Comparison of ENCODE assay signal across 9 cellular contexts in the genomic region with DNA sequence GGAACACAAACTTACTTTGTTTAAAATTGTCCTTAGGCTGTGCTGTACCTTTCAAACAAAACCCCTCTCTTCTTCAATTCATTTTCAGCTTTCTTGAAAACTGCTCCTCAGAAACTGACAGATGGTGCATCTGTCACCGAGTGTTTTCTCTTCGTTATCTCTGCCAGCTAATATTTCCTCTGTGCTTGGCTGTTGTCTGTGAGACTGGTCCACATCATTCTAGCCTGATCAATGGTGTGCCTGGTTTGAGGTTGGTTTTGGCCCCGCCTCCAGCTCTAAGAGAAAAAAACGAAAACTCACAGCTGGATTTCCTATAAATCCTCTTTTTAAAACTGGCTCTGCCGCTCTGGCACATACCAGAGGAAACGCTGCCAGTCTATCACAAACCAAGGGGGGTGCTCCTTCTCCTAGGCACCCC.
DNase-seq lines count a peak whose midpoint lies in the region; ATAC-seq, FAIRE-seq and TF ChIP-seq lines count a peak whose summit lies in the region.
"Had no signal": no experiment of that assay in that cellular context is flagged by ENCODE, and none has a peak within 500 bp of the region (broad histone marks: within the 10 kb centered on the region; RNA-seq: fewer than 3 reads in every experiment).

No MANE protein-coding gene starts in this region.

- H3K27me3 Mint-ChIP-seq in osteocyte (ENCODE audit: unreplicated experiment): no peaks in the 10 kb centered on the region

- peak; percentile 73 for FAIRE-seq in GM18507 (lab: Jason Lieb, UNC)

- peak overlapping the region; percentile 9 for H3K4me3 ChIP-seq in astrocyte of the cerebellum (ENCODE audit: low read depth, low read length)
- H3K4me3 ChIP-seq: cardiac muscle cell had no signal

- no peaks in the 10 kb centered on the region for H3K9me3 Mint-ChIP-seq in osteocyte (ENCODE audit: unreplicated experiment)

- peaks cover 66% of the 10 kb centered on the region for H3K4me1 Mint-ChIP-seq in osteocyte (ENCODE audit: unreplicated experiment)

- peak; percentile 44 for ATAC-seq in HG02938 (IDR thresholded peaks at IDR 0.05; ENCODE audit: unreplicated experiment)
- ATAC-seq in HG03095 (IDR thresholded peaks at IDR 0.05; ENCODE audit: unreplicated experiment): no peak

- peak overlapping the region; percentile 91 for H3K27ac Mint-ChIP-seq in osteocyte (ENCODE audit: unreplicated experiment)

- in situ Hi-C loops in astrocyte of the cerebellum (cut with HindIII; ENCODE audit: low sequenced_read_pairs): no loop called here
- in situ Hi-C loops in GM13976 (cut with MboI; ENCODE audit: low sequenced_read_pairs, unreplicated experiment): no loop called here

- DNase-seq in GM18507 (ENCODE audit: extremely low spot score, insufficient read length, low read depth) (no peak), astrocyte of the cerebellum (ENCODE audit: low read depth) (no peak), osteocyte (ENCODE audit: extremely low spot score, unreplicated experiment) (no peak), NCI-H2107 treated with DMSO at 0.1 percent for 48 hours (lab: John Stamatoyannopoulos, UW; ENCODE audit: unreplicated experiment) (no peak), GM13976 (ENCODE audit: low spot score) (no peak), LoVo (ENCODE audit: low spot score) (no peak)

- peak overlapping the region; percentile 76 for H3K4me3 Mint-ChIP-seq in osteocyte (ENCODE audit: unreplicated experiment)

- no peak for TF ChIP-seq CTCF in astrocyte of the cerebellum (IDR thresholded peaks at IDR 0.05; ENCODE audit: low read depth, low read length, missing control alignments)
- TF ChIP-seq CTCF in osteocyte (IDR thresholded peaks at IDR 0.05): no peak
- TF ChIP-seq CTCF in GM13976 (IDR thresholded peaks at IDR 0.05; ENCODE audit: borderline replicate concordance, control extremely low read depth, extremely low read depth, insufficient read depth, missing control alignments): no peak

- H3K36me3 Mint-ChIP-seq in osteocyte (ENCODE audit: unreplicated experiment): peaks cover 22% of the 10 kb centered on the region
